In the genomic region with DNA sequence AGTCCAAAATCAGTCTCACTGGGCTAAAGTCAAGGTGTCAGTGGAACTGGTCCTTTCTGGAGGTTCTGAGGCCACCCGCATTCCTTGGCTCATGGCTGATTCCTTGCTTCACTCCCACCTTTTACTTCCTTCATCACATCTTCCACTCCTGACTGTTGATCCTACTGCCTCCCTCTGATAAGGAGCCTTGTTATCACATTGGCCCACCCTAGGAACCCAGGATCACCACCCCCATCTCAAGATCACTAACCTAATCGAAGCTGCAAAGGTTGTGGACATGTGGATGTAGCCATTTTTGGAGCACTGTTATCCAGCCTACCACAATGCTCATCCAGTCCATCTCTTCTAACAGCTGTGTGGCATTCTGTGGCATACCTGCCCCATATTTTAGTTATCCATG, we compare ENCODE assay signal across 7 cellular contexts.
"Had no signal": no experiment of that assay in that cellular context is flagged by ENCODE, and none has a peak within 500 bp of the region (broad histone marks: within the 10 kb centered on the region; RNA-seq: fewer than 3 reads in every experiment).

No MANE protein-coding gene starts in this region.

- FAIRE-seq: G401.6, GM12878, GM12892, GM18507, GM19239 had no signal

- H3K4me3 ChIP-seq: GM12878 had no signal

- ATAC-seq: GM12878 had no signal

- DNase-seq: GDM1, GF-D8 had no signal
